8 cellular contexts compared by ENCODE assay signal in the genomic region with DNA sequence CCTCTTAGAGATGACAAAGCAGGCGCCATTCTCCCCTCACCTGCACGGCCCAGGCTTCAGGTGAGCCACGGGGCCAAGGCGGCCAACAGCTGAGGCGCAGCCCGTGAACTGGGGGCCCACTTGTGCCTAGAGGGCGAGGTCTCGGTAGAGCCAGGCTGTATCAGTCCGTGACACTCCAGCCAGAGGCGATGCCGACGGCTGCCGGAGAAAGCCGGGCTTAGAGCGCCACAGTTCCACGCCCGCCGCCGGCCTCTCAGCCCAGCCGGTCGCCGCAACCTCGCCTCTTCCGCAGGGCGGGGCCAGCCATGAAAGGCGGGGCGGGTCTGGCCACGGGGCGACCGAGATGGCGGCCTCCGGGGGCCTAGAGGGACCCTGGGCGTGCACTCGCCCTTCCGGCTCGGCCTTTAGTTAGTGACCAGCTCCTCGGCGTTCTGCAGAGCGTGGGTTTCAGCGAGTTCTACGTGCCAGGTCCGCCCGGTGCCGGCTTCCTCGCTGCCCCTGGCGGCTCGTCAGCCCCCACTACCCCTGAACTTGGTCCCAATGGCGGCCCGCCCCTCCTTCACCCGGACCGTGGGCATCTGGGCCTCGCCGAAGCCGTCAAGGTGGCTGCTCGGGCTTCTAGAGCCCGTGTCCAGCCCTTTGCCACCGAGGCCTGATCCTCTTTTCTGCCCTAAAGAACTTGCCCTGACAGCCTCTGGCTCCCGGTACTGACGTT. TPM values are rescaled to one million over a fixed set of nuclear protein-coding genes. Genes with fewer than 3 reads are reported as not detected.
DNase-seq lines count a peak whose midpoint lies in the region; ATAC-seq and TF ChIP-seq lines count a peak whose summit lies in the region.

A gene (plus strand): TSS at position 390 of the 715 bp plus-strand sequence. CDS start 881 bp downstream, outside the sequence.

- H3K4me3 ChIP-seq in BJ (ENCODE audit: low read depth, low read length) (peak within 1 kb of the TSS; percentile 68), liver (ENCODE audit: low read depth in 1 of 3, low read length in 3 of 3) (peak within 1 kb of the TSS; percentile 69 to 96 (median 71))

- TF ChIP-seq RAD21 in liver (IDR thresholded peaks at IDR 0.05), result peak; percentile 41 to 51

- H3K27ac Mint-ChIP-seq in dendritic cell treated with granulocyte-macrophage colony-stimulating factor and Interleukin-4, amounts not matched to agents 40 ng/mL and 50 ng/mL, for 4 days, result peak within 1 kb of the TSS; percentile 98

- no peak for TF ChIP-seq CTCF in BJ (IDR thresholded peaks at IDR 0.05; ENCODE audit: insufficient read depth, low read depth, low read length)
- no peak for TF ChIP-seq CTCF in liver (IDR thresholded peaks at IDR 0.05; ENCODE audit: low read depth, low read length, missing input control)

- DNase-seq in BJ (ENCODE audit: low read depth) (peak; percentile 31), NCI-H526 (lab: John Stamatoyannopoulos, UW) (peak; percentile 31 to 91)
- DNase-seq in activated CD4-positive, alpha-beta T cell treated with anti-CD3 and anti-CD28 coated beads, Interleukin-2, amount 50 U/mL, for 24 hours (ENCODE audit: low read depth in 1 of 2, low spot score in 1 of 2), result peak; percentile 54 to 70
- DNase-seq in stimulated activated CD4-positive, alpha-beta T cell treated with anti-CD3 and anti-CD28 coated beads, Interleukin-4, amount 100 ng/mL, for 24 hours, result peak; percentile 83

- H3K9me3 ChIP-seq in liver (ENCODE audit: control insufficient read depth in 4 of 4, low read length in 3 of 4), result no peaks in the 10 kb centered on the region

- WGBS in liver, result under 1% methylated on average over 59 of the region's 59 CpGs

- H3K4me1 ChIP-seq in liver (ENCODE audit: control insufficient read depth in 4 of 4, insufficient read depth in 4 of 4, low read length in 3 of 4), result peaks cover 0 to 18% (median 8%) of the 10 kb centered on the region in 4 donors

- peak within 1 kb of the TSS; percentile 88 for H3K4me3 Mint-ChIP-seq in dendritic cell treated with granulocyte-macrophage colony-stimulating factor and Interleukin-4, amounts not matched to agents 40 ng/mL and 50 ng/mL, for 4 days

- no peaks in the 10 kb centered on the region for H3K9me3 Mint-ChIP-seq in dendritic cell treated with granulocyte-macrophage colony-stimulating factor and Interleukin-4, amounts not matched to agents 40 ng/mL and 50 ng/mL, for 4 days

- intact Hi-C loops in dendritic cell treated with granulocyte-macrophage colony-stimulating factor and Interleukin-4, amounts not matched to agents 40 ng/mL and 50 ng/mL, for 4 days (cut with micrococcal nuclease), result loop anchor here (1.0 to 5.0 kb wide), 4 partner anchors 47 to 332 kb away; a partner anchor contains a TSS

- ATAC-seq in GM19035 (IDR thresholded peaks at IDR 0.05; ENCODE audit: unreplicated experiment) (peak; percentile 98), HG03342 (IDR thresholded peaks at IDR 0.05; ENCODE audit: unreplicated experiment) (peak; percentile 97)

- no peaks in the 10 kb centered on the region for H3K27me3 ChIP-seq in BJ (ENCODE audit: control insufficient read depth, insufficient read depth, low read length)
- H3K27me3 ChIP-seq in liver (ENCODE audit: control insufficient read depth in 4 of 4, insufficient read depth in 4 of 4, low read length in 3 of 4), result no peaks in the 10 kb centered on the region

- H3K27ac ChIP-seq in liver (ENCODE audit: low read depth in 1 of 2, low read length in 2 of 2), result peak within 1 kb of the TSS; percentile 68 to 76

- CTCF ChIA-PET in BJ (lab: Yijun Ruan, JAX), result interaction anchor here (1.2 kb wide), 1 partner anchor 20 kb away, joined by 3 read pairs; no protein-coding TSS in a partner anchor

- H3K9ac ChIP-seq in liver (ENCODE audit: low read depth in 1 of 2, low read length in 2 of 2), result peak within 1 kb of the TSS; percentile 51 to 85

- peaks cover 27% of the 10 kb centered on the region for H3K4me1 Mint-ChIP-seq in dendritic cell treated with granulocyte-macrophage colony-stimulating factor and Interleukin-4, amounts not matched to agents 40 ng/mL and 50 ng/mL, for 4 days (ENCODE audit: low read depth)

- H3K36me3 ChIP-seq in BJ (ENCODE audit: control insufficient read depth, insufficient read depth, low read length) (peaks cover 2% of the 10 kb centered on the region), liver (ENCODE audit: control insufficient read depth in 4 of 4, insufficient read depth in 3 of 4, low read depth in 1 of 4, low read length in 3 of 4) (peaks cover 0 to 18% (median 12%) of the 10 kb centered on the region in 4 donors)

- H3K27me3 Mint-ChIP-seq in dendritic cell treated with granulocyte-macrophage colony-stimulating factor and Interleukin-4, amounts not matched to agents 40 ng/mL and 50 ng/mL, for 4 days, result no peaks in the 10 kb centered on the region

- H3K36me3 Mint-ChIP-seq in dendritic cell treated with granulocyte-macrophage colony-stimulating factor and Interleukin-4, amounts not matched to agents 40 ng/mL and 50 ng/mL, for 4 days (ENCODE audit: low read depth), result peaks cover 40% of the 10 kb centered on the region

- POLR2A ChIA-PET in BJ (lab: Charles Lee), result no interaction called here

TF ChIP-seq in liver, 16 proteins besides CTCF, POLR2A, EP300 and RAD21:
- TF ChIP-seq GABPA (IDR thresholded peaks at IDR 0.05 in 1 of 2, conservative IDR thresholded peaks at IDR 0.05 in 1 of 2), result peak in 1 of 2 donors; percentile 77
- TF ChIP-seq NR2F2 (IDR thresholded peaks at IDR 0.05), result peak; percentile 44
- TF ChIP-seq, protein P1, sequence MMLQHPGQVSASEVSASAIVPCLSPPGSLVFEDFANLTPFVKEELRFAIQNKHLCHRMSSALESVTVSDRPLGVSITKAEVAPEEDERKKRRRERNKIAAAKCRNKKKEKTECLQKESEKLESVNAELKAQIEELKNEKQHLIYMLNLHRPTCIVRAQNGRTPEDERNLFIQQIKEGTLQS (IDR thresholded peaks at IDR 0.05), result no peak
- peak; percentile 81 for TF ChIP-seq TAF1 (conservative IDR thresholded peaks at IDR 0.05)
- no peak for TF ChIP-seq HNF4A (conservative IDR thresholded peaks at IDR 0.05)
- TF ChIP-seq, protein P2, sequence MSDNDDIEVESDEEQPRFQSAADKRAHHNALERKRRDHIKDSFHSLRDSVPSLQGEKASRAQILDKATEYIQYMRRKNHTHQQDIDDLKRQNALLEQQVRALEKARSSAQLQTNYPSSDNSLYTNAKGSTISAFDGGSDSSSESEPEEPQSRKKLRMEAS (IDR thresholded peaks at IDR 0.05), result no peak
- no peak for TF ChIP-seq EGR1 (IDR thresholded peaks at IDR 0.05; ENCODE audit: low read depth in 2 of 2)
- peak; percentile 96 for TF ChIP-seq YY1 (IDR thresholded peaks at IDR 0.05)
- TF ChIP-seq HNF4G (IDR thresholded peaks at IDR 0.05), result no peak
- TF ChIP-seq, protein P3, sequence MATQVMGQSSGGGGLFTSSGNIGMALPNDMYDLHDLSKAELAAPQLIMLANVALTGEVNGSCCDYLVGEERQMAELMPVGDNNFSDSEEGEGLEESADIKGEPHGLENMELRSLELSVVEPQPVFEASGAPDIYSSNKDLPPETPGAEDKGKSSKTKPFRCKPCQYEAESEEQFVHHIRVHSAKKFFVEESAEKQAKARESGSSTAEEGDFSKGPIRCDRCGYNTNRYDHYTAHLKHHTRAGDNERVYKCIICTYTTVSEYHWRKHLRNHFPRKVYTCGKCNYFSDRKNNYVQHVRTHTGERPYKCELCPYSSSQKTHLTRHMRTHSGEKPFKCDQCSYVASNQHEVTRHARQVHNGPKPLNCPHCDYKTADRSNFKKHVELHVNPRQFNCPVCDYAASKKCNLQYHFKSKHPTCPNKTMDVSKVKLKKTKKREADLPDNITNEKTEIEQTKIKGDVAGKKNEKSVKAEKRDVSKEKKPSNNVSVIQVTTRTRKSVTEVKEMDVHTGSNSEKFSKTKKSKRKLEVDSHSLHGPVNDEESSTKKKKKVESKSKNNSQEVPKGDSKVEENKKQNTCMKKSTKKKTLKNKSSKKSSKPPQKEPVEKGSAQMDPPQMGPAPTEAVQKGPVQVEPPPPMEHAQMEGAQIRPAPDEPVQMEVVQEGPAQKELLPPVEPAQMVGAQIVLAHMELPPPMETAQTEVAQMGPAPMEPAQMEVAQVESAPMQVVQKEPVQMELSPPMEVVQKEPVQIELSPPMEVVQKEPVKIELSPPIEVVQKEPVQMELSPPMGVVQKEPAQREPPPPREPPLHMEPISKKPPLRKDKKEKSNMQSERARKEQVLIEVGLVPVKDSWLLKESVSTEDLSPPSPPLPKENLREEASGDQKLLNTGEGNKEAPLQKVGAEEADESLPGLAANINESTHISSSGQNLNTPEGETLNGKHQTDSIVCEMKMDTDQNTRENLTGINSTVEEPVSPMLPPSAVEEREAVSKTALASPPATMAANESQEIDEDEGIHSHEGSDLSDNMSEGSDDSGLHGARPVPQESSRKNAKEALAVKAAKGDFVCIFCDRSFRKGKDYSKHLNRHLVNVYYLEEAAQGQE (IDR thresholded peaks at IDR 0.05), result peak; percentile 87
- TF ChIP-seq RXRA (IDR thresholded peaks at IDR 0.05), result no peak
- peak; percentile 42 for TF ChIP-seq SP1 (IDR thresholded peaks at IDR 0.05)
- peak; percentile 31 for TF ChIP-seq FOXA2 (IDR thresholded peaks at IDR 0.05)
- TF ChIP-seq FOXA1 (IDR thresholded peaks at IDR 0.05), result peak; percentile 9
- no peak for TF ChIP-seq JUND (IDR thresholded peaks at IDR 0.05)
- TF ChIP-seq, protein P4, sequence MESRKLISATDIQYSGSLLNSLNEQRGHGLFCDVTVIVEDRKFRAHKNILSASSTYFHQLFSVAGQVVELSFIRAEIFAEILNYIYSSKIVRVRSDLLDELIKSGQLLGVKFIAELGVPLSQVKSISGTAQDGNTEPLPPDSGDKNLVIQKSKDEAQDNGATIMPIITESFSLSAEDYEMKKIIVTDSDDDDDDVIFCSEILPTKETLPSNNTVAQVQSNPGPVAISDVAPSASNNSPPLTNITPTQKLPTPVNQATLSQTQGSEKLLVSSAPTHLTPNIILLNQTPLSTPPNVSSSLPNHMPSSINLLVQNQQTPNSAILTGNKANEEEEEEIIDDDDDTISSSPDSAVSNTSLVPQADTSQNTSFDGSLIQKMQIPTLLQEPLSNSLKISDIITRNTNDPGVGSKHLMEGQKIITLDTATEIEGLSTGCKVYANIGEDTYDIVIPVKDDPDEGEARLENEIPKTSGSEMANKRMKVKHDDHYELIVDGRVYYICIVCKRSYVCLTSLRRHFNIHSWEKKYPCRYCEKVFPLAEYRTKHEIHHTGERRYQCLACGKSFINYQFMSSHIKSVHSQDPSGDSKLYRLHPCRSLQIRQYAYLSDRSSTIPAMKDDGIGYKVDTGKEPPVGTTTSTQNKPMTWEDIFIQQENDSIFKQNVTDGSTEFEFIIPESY (IDR thresholded peaks at IDR 0.05), result no peak

RNA-seq across cellular contexts. Expression of the gene that starts here (rescaled TPM):
- 13.2 and 17.3 TPM in 2 replicates for polyA plus RNA-seq in BJ (2011; rRNA removed)
- polyA minus RNA-seq in BJ (2011; rRNA and poly(A)+ RNA removed), result 12.5 and 13.6 TPM in 2 replicates
- total RNA-seq in liver, result 10 to 100 TPM; 10.1 to 11.5 TPM
- 1 to 10 TPM; 3.3 to 4.0 TPM for polyA plus RNA-seq in liver

Comparison
In these comparisons a context has a peak if more than half of its experiments do, and no peak if none do; other contexts are left out.
1. Peak in every context shown above with its lines: DNase-seq, ATAC-seq, H3K4me3 ChIP-seq and H3K27ac ChIP-seq.
2. DNase-seq: peak in every context shown above with its lines; median percentile 83 in stimulated activated CD4-positive, alpha-beta T cell treated with anti-CD3 and anti-CD28 coated beads, Interleukin-4, amount 100 ng/mL, for 24 hours; 62 in activated CD4-positive, alpha-beta T cell treated with anti-CD3 and anti-CD28 coated beads, Interleukin-2, amount 50 U/mL, for 24 hours; 61 in NCI-H526; 31 in BJ.